Comparison of ENCODE assay signal across 16 cellular contexts in the genomic region with DNA sequence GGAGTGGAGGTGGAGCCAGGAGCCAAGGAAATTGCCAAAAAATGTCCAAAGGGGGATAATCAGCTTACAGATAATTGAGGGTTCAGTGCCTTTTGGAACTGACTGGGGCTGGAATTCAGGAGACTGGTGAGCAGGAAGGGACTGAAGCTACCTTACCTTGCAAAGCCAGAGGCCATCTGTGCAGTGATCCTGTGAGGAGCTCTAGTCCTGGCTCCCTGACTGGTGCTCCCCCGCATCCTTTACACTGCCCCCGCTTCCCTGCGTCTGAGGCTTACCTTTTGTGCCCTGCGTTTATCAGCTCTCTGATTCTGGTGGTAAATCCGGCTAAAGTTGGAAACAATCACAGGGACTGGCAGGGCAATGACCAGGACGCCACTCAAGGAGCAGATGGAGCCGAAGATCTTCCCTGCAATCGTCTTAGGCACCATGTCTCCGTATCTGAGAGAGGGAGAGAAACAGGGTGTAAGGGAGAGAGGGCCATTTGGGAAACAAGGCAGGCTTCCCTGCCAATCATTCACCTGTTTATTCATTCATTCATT. TPM values are rescaled to one million over a fixed set of nuclear protein-coding genes. Genes with fewer than 3 reads are reported as not detected.
DNase-seq lines count a peak whose midpoint lies in the region; ATAC-seq, FAIRE-seq and TF ChIP-seq lines count a peak whose summit lies in the region.
"Had no signal": no experiment of that assay in that cellular context is flagged by ENCODE, and none has a peak within 500 bp of the region (broad histone marks: within the 10 kb centered on the region; RNA-seq: fewer than 3 reads in every experiment).

No MANE protein-coding gene starts in this region.

- BruUV-seq in K562 (replicated peaks; lab: Mats Ljungman, UMichigan) = no TSS peak

- DNase-seq in K562 (ENCODE audit: extremely low read depth in 1 of 4, low spot score in 3 of 4) (no peak), esophagus muscularis mucosa (ENCODE audit: extremely low spot score) (peak; percentile 77), testis (peak; percentile 21), thyroid gland (no peak), globus pallidus (ENCODE audit: low spot score) (no peak)
- no peak for DNase-seq in stimulated activated CD4-positive, alpha-beta T cell treated with anti-CD3 and anti-CD28 coated beads, Interleukin-12 subunit alpha, Interleukin-12 subunit beta, amount 100 ng/mL, for 4 hours
- DNase-seq: BE2C; CD8-positive, alpha-beta T cell; COR-L47; DMS53; H7 had no signal

- no peak overlapping the region for H2AFZ ChIP-seq in K562 (ENCODE audit: low read depth, low read length)

- intact Hi-C loops in K562 (cut with micrococcal nuclease) (no loop called here), esophagus muscularis mucosa (cut with DNase I) (loop anchor here (5.0 to 10.0 kb wide), 2 partner anchors 206 to 578 kb away; no protein-coding TSS in a partner anchor), testis (cut with DNase I; ENCODE audit: low total_unique reads) (no loop called here), thyroid gland (cut with DNase I) (no loop called here)

- no peak for FAIRE-seq in K562 (lab: Jason Lieb, UNC)
- FAIRE-seq: A549, GM12878, GM18507 had no signal

- H3K4me3 ChIP-seq in HEK293 (ENCODE audit: low read depth, low read length) (no peak overlapping the region), K562 (no peak overlapping the region), esophagus muscularis mucosa (no peak overlapping the region), testis (no peak overlapping the region), thyroid gland (replicated peaks in 1 of 3) (no peak overlapping the region)
- H3K4me3 ChIP-seq: A549, GM12878 had no signal

- no peak for TF ChIP-seq POLR2A in K562 (conservative IDR thresholded peaks at IDR 0.05)
- no peak for TF ChIP-seq POLR2A in esophagus muscularis mucosa (IDR thresholded peaks at IDR 0.05; ENCODE audit: low read depth)
- TF ChIP-seq POLR2A in testis (IDR thresholded peaks at IDR 0.05) = no peak
- TF ChIP-seq POLR2A in thyroid gland (IDR thresholded peaks at IDR 0.05) = no peak

- no peak for TF ChIP-seq RAD21 in K562 (CRISPR knock-in tag; conservative IDR thresholded peaks at IDR 0.05 in 1 of 2, IDR thresholded peaks at IDR 0.05 in 1 of 2)

- H3K27me3 ChIP-seq in K562 (ENCODE audit: control insufficient read depth in 2 of 2, insufficient read depth in 2 of 2, low read length in 2 of 2) = peaks cover 35% of the 10 kb centered on the region in 2 experiments
- no peaks in the 10 kb centered on the region for H3K27me3 ChIP-seq in esophagus muscularis mucosa
- H3K27me3 ChIP-seq in testis = no peaks in the 10 kb centered on the region
- H3K27me3 ChIP-seq in thyroid gland = no peaks in the 10 kb centered on the region

- in situ Hi-C loops in K562 (cut with MboI) = no loop called here

- 0 out of 3 replicates have a peak, but pooled peaks have one; percentile 25 for ATAC-seq in K562
- ATAC-seq: A549; CD8-positive, alpha-beta T cell; GM12878 had no signal

- H3K9me1 ChIP-seq in K562 (ENCODE audit: control insufficient read depth, insufficient read depth, low read length) = no peaks in the 10 kb centered on the region

- CTCF ChIA-PET in HEK293 (lab: Yijun Ruan, JAX) (interaction anchor here (0.6 to 0.7 kb wide), 2 partner anchors 18 to 1524 kb away, joined by 3 to 4 read pairs; no protein-coding TSS in a partner anchor), K562 (lab: Yijun Ruan, JAX; ENCODE audit: low intra/inter-chr PET ratio) (no interaction called here)

- no peak for TF ChIP-seq EP300 in K562 (IDR thresholded peaks at IDR 0.05; ENCODE audit: low read length)
- TF ChIP-seq EP300 in esophagus muscularis mucosa (IDR thresholded peaks at IDR 0.05) = no peak

- no peaks in the 10 kb centered on the region for H3K79me2 ChIP-seq in K562 (ENCODE audit: control insufficient read depth, insufficient read depth, low read length)

- H3K36me3 ChIP-seq in HEK293 (ENCODE audit: control insufficient read depth in 2 of 2, insufficient read depth in 1 of 2, low read length in 2 of 2) (no peaks in the 10 kb centered on the region), K562 (ENCODE audit: control insufficient read depth, insufficient read depth, low read length) (no peaks in the 10 kb centered on the region), esophagus muscularis mucosa (peaks cover 0 to 22% (median 7%) of the 10 kb centered on the region in 4 donors), testis (ENCODE audit: low read depth, missing control alignments) (no peaks in the 10 kb centered on the region), thyroid gland (no peaks in the 10 kb centered on the region)
- H3K36me3 ChIP-seq: BE2C had no signal

- no peak overlapping the region for H3K4me2 ChIP-seq in K562 (ENCODE audit: insufficient read depth, low read length)
- H3K4me2 ChIP-seq: A549 had no signal

- H3K9me3 ChIP-seq in HEK293 (ENCODE audit: control insufficient read depth, insufficient read depth, low read depth, low read length) (no peaks in the 10 kb centered on the region), K562 (replicated peaks; ENCODE audit: control insufficient read depth, insufficient read depth, low read depth, low read length) (no peaks in the 10 kb centered on the region), esophagus muscularis mucosa (no peaks in the 10 kb centered on the region), testis (no peaks in the 10 kb centered on the region), thyroid gland (no peaks in the 10 kb centered on the region)
- H3K9me3 ChIP-seq: A549, BE2C had no signal

- 0 out of 2 replicates have a peak, but pooled peaks cover under 1% of the 10 kb centered on the region for H4K20me1 ChIP-seq in K562 (replicated peaks; ENCODE audit: control insufficient read depth, insufficient read depth, low read length)

- no peak for TF ChIP-seq CTCF in HEK293 (tag by site-specific recombination; IDR thresholded peaks at IDR 0.05)
- TF ChIP-seq CTCF in K562 (IDR thresholded peaks at IDR 0.05 in 2 of 3, conservative IDR thresholded peaks at IDR 0.05 in 1 of 3; ENCODE audit: insufficient read depth in 2 of 3, low read depth in 1 of 3, low read length in 3 of 3) = no peak
- no peak for TF ChIP-seq CTCF in esophagus muscularis mucosa (IDR thresholded peaks at IDR 0.05)
- TF ChIP-seq CTCF in testis (IDR thresholded peaks at IDR 0.05) = no peak
- no peak for TF ChIP-seq CTCF in thyroid gland (IDR thresholded peaks at IDR 0.05)

- no peak overlapping the region for H3K27ac ChIP-seq in HEK293 (ENCODE audit: extremely low read depth, low read depth, low read length)
- no peak overlapping the region for H3K27ac ChIP-seq in K562 (ENCODE audit: extremely low read depth, low read depth, low read length)
- H3K27ac ChIP-seq in esophagus muscularis mucosa (replicated peaks in 1 of 4) = no peak overlapping the region
- no peak overlapping the region for H3K27ac ChIP-seq in testis
- H3K27ac ChIP-seq in thyroid gland = no peak overlapping the region
- H3K27ac ChIP-seq: A549, C4-2B had no signal

- 2% methylated on average over 9 of the region's 9 CpGs for WGBS in K562 (ENCODE audit: insufficient coverage, low coverage, missing lambda C conversion rate)
- WGBS in esophagus muscularis mucosa = 80% methylated on average over 9 of the region's 9 CpGs
- WGBS in testis, 2 donors = 65 to 70% methylated on average over 9 of the region's 9 CpGs
- 83 to 84% methylated on average over 9 of the region's 9 CpGs for WGBS in thyroid gland, 2 donors

- no peak overlapping the region for H3K9ac ChIP-seq in K562 (ENCODE audit: insufficient read depth in 1 of 2, low read depth in 2 of 2, low read length in 2 of 2)

- POLR2A ChIA-PET in HEK293 (lab: Yijun Ruan, JAX) = interaction anchor here (0.6 kb wide), 1 partner anchor 109 kb away, joined by 3 read pairs; no protein-coding TSS in a partner anchor
- POLR2A ChIA-PET in K562 (lab: Yijun Ruan, JAX) = no interaction called here

- H3K4me1 ChIP-seq in HEK293 (ENCODE audit: control insufficient read depth, insufficient read depth, low read length) (no peaks in the 10 kb centered on the region), K562 (replicated peaks in 1 of 2; ENCODE audit: control insufficient read depth in 2 of 2, insufficient read depth in 2 of 2, low read length in 2 of 2) (no peaks in the 10 kb centered on the region), esophagus muscularis mucosa (peaks cover 0 to 14% (median 3%) of the 10 kb centered on the region in 4 donors), testis (peaks cover 7% of the 10 kb centered on the region), thyroid gland (peaks cover 10 to 13% of the 10 kb centered on the region in 2 donors)
- H3K4me1 ChIP-seq: A549, BE2C had no signal

RNA-seq across cellular contexts. Expression of gene DDX20, which starts 31.0 kb away (rescaled TPM):
- total RNA-seq in K562 (2011; cell fraction: chromatin; rRNA removed; ENCODE audit: low replicate concordance) = 11.2 and 36.6 TPM in 2 replicates
- 8.7 and 9.2 TPM in 2 replicates for total RNA-seq in K562 (2011; cell fraction: nucleolus; rRNA removed)
- total RNA-seq in K562 (2011; cell fraction: nucleoplasm; rRNA removed) = 11.8 and 13.9 TPM in 2 replicates
- total RNA-seq in K562 (2014; rRNA removed) (29.3 and 29.9 TPM in 2 replicates), K562 (2014; rRNA removed; fragmentation: Illumina TruSeq; extraction: Trizol) (29.6 and 32.6 TPM in 2 replicates), K562 (2015; rRNA removed; fragmentation: Illumina TruSeq; extraction: Trizol) (30.0 and 33.4 TPM in 2 replicates), K562 (2021) (21.3 and 22.1 TPM in 2 replicates), esophagus muscularis mucosa (10 to 100 TPM in 3 of 4 donors, 1 to 10 TPM in 1; 9.5 to 19.9 (median 13.1) TPM), testis (100 to 1,000 TPM in 1 of 2 donors, 10 to 100 TPM in 1; 86.3 to 168 TPM), thyroid gland (10 to 100 TPM; 15.7 to 32.6 (median 20.8) TPM)
- polyA plus RNA-seq in K562 (2011; rRNA removed) (18.3 and 24.5 TPM in 2 replicates), K562 (2014; fragmentation: Illumina TruSeq; extraction: Trizol) (24.5 and 26.1 TPM in 2 replicates), K562 (2014; fragmentation: Nextera tagmentation; extraction: Ambion mirVana) (1 to 10 TPM; 8.3 to 8.5 TPM), K562 (2014; rRNA removed) (15.3 and 17.6 TPM in 2 replicates), testis (ENCODE audit: insufficient read depth, low read depth, low replicate concordance) (148 TPM)
- 7.0 and 10.0 TPM in 2 replicates for polyA plus RNA-seq in K562 (2011; cell fraction: cytosol; rRNA removed)
- polyA plus RNA-seq in K562 (2011; cell fraction: nucleus; rRNA removed) = 18.8 and 25.7 TPM in 2 replicates
- polyA plus RNA-seq in K562 (2012) = 10.5 and 14.3 TPM in 2 replicates
- polyA minus RNA-seq in K562 (2011; rRNA and poly(A)+ RNA removed) = 33.7 and 37.1 TPM in 2 replicates
- polyA minus RNA-seq in K562 (2011; cell fraction: cytosol; rRNA and poly(A)+ RNA removed) = 16.9 and 18.9 TPM in 2 replicates
- 14.1 and 30.2 TPM in 2 replicates for polyA minus RNA-seq in K562 (2011; cell fraction: nucleus; rRNA and poly(A)+ RNA removed)

RNA-seq across cellular contexts. Expression of gene INKA2, which starts 47.5 kb away (rescaled TPM):
- 0.14 and 0.76 TPM in 2 replicates for total RNA-seq in K562 (2011; cell fraction: chromatin; rRNA removed; ENCODE audit: low replicate concordance)
- 0.50 and 0.79 TPM in 2 replicates for total RNA-seq in K562 (2011; cell fraction: nucleolus; rRNA removed)
- total RNA-seq in K562 (2011; cell fraction: nucleoplasm; rRNA removed) = 0.51 and 0.61 TPM in 2 replicates
- total RNA-seq in K562 (2014; rRNA removed) = 0.27 and 0.41 TPM in 2 replicates
- total RNA-seq in K562 (2014; rRNA removed; fragmentation: Illumina TruSeq; extraction: Trizol) = 0.32 and 0.33 TPM in 2 replicates
- total RNA-seq in K562 (2015; rRNA removed; fragmentation: Illumina TruSeq; extraction: Trizol) = 0.25 and 0.26 TPM in 2 replicates
- total RNA-seq in K562 (2021) = 0.45 and 1.4 TPM in 2 replicates
- polyA plus RNA-seq in K562 (2011; rRNA removed) = 0.24 and 0.43 TPM in 2 replicates
- 0.35 and 0.75 TPM in 2 replicates for polyA plus RNA-seq in K562 (2011; cell fraction: cytosol; rRNA removed)
- polyA plus RNA-seq in K562 (2011; cell fraction: nucleus; rRNA removed) = 0.10 and 0.37 TPM in 2 replicates
- polyA plus RNA-seq in K562 (2012) = 0.46 and 0.72 TPM in 2 replicates
- polyA plus RNA-seq in K562 (2014; fragmentation: Illumina TruSeq; extraction: Trizol) = 0.12 and 0.14 TPM in 2 replicates
- under 1 TPM in 1 of 2 experiments, not detected in 1; 0.04 TPM for polyA plus RNA-seq in K562 (2014; fragmentation: Nextera tagmentation; extraction: Ambion mirVana)
- polyA plus RNA-seq in K562 (2014; rRNA removed) = 0.12 and 0.53 TPM in 2 replicates
- polyA minus RNA-seq in K562 (2011; rRNA and poly(A)+ RNA removed) = 0.49 and 1.9 TPM in 2 replicates
- polyA minus RNA-seq in K562 (2011; cell fraction: cytosol; rRNA and poly(A)+ RNA removed) = 0.29 TPM in 1 of 2 replicates, not detected in the other
- 0.13 and 1.00 TPM in 2 replicates for polyA minus RNA-seq in K562 (2011; cell fraction: nucleus; rRNA and poly(A)+ RNA removed)
- total RNA-seq in esophagus muscularis mucosa = 10 to 100 TPM in 1 of 4 donors, 1 to 10 TPM in 3; 4.0 to 10.8 (median 8.5) TPM
- total RNA-seq in testis = 1 to 10 TPM; 6.7 to 8.5 TPM
- 8.3 TPM for polyA plus RNA-seq in testis (ENCODE audit: insufficient read depth, low read depth, low replicate concordance)
- 1 to 10 TPM; 4.0 to 5.8 (median 4.4) TPM for total RNA-seq in thyroid gland

Comparison
In these comparisons a context has a peak if more than half of its experiments do, and no peak if none do; other contexts are left out.
1. DNase-seq: peak in esophagus muscularis mucosa (single experiment) and testis (single experiment); none in K562 (0 of 4), stimulated activated CD4-positive, alpha-beta T cell treated with anti-CD3 and anti-CD28 coated beads, Interleukin-12 subunit alpha, Interleukin-12 subunit beta, amount 100 ng/mL, for 4 hours (single experiment), thyroid gland (0 of 2) and globus pallidus (single experiment).
2. Of the 44 proteins assayed by ChIP-seq in both K562 and HEK293: peak only in K562: none; only in HEK293: PRDM10; in both: none; in neither: 43.